8 cellular contexts compared by ENCODE assay signal in genomic region chr6:31203345-31203979, GRCh38. TPM values are rescaled to one million over a fixed set of nuclear protein-coding genes. Genes with fewer than 3 reads are reported as not detected.
DNase-seq lines count a peak whose midpoint lies in the region; ATAC-seq, FAIRE-seq and TF ChIP-seq lines count a peak whose summit lies in the region.

No MANE protein-coding gene starts in this region.

- 12 to 13% methylated on average over 5 of the region's 5 CpGs for WGBS in pancreas, 2 donors

- no peaks in the 10 kb centered on the region for H4K20me1 ChIP-seq in endothelial cell of umbilical vein (replicated peaks; ENCODE audit: control insufficient read depth, extremely low read depth, insufficient read depth, low read length)

- H2AFZ ChIP-seq in endothelial cell of umbilical vein (ENCODE audit: low read depth, low read length): no peak overlapping the region

- no peaks in the 10 kb centered on the region for H3K36me3 ChIP-seq in endothelial cell of umbilical vein (ENCODE audit: control insufficient read depth in 2 of 2, extremely low read depth in 1 of 2, insufficient read depth in 2 of 2, low read length in 2 of 2)
- H3K36me3 ChIP-seq in pancreas: no peaks in the 10 kb centered on the region

- H3K4me1 ChIP-seq in endothelial cell of umbilical vein (ENCODE audit: control insufficient read depth, extremely low read depth, insufficient read depth, low read length): peaks cover 14% of the 10 kb centered on the region
- peaks cover 7 to 26% (median 21%) of the 10 kb centered on the region in 3 donors for H3K4me1 ChIP-seq in pancreas

- TF ChIP-seq POLR2A in endothelial cell of umbilical vein (IDR thresholded peaks at IDR 0.05; ENCODE audit: low read depth, low read length): no peak

- H3K79me2 ChIP-seq in endothelial cell of umbilical vein (ENCODE audit: control insufficient read depth, insufficient read depth, low read length): peaks cover 3% of the 10 kb centered on the region

- no peaks in the 10 kb centered on the region for H3K27me3 ChIP-seq in endothelial cell of umbilical vein (ENCODE audit: control insufficient read depth in 2 of 2, insufficient read depth in 2 of 2, low read length in 2 of 2)
- H3K27me3 ChIP-seq in pancreas: no peaks in the 10 kb centered on the region

- H3K9ac ChIP-seq in endothelial cell of umbilical vein (replicated peaks; ENCODE audit: extremely low read depth, insufficient read depth, low read length): peak overlapping the region; percentile 26

- POLR2A ChIA-PET in endothelial cell of umbilical vein (lab: Charles Lee): no interaction called here

- CTCF ChIA-PET in endothelial cell of umbilical vein (lab: Charles Lee): interaction anchor here (0.9 to 15.1 kb wide), 2 partner anchors 11 to 163 kb away, joined by 4 to 233 read pairs; no protein-coding TSS in a partner anchor

- TF ChIP-seq CTCF in endothelial cell of umbilical vein (IDR thresholded peaks at IDR 0.05; ENCODE audit: extremely low read depth in 1 of 2, insufficient read depth in 1 of 2, low read depth in 1 of 2, low read length in 2 of 2): no peak
- TF ChIP-seq CTCF in pancreas (IDR thresholded peaks at IDR 0.05): no peak

- no peaks in the 10 kb centered on the region for H3K9me1 ChIP-seq in endothelial cell of umbilical vein (replicated peaks; ENCODE audit: control insufficient read depth, extremely low read depth, insufficient read depth, low read length)

- H3K27ac ChIP-seq in endothelial cell of umbilical vein (ENCODE audit: insufficient read depth, low read depth, low read length) (peak overlapping the region; percentile 54), pancreas (peak overlapping the region; percentile 56 to 97 (median 87))

- peak; percentile 44 for ATAC-seq in HG03095 (IDR thresholded peaks at IDR 0.05; ENCODE audit: unreplicated experiment)
- ATAC-seq in pancreas: peak; percentile 85 to 90 (median 88)

- no peaks in the 10 kb centered on the region for H3K9me3 ChIP-seq in endothelial cell of umbilical vein (replicated peaks; ENCODE audit: control insufficient read depth, insufficient read depth, low read length)
- H3K9me3 ChIP-seq in pancreas: no peaks in the 10 kb centered on the region

- FAIRE-seq in endothelial cell of umbilical vein (lab: Jason Lieb, UNC) (no peak), pancreas (lab: Jason Lieb, UNC) (no peak)

- intact Hi-C loops in endothelial cell of umbilical vein (cut with micrococcal nuclease): no loop called here
- intact Hi-C loops in pancreas (cut with DNase I): no loop called here

- peak; percentile 48 for DNase-seq in activated gamma-delta T cell treated with Interleukin-2 at 50 U/mL for 16 hours
- no peak for DNase-seq in activated gamma-delta T cell (lab: John Stamatoyannopoulos, UW)
- DNase-seq in NCI-H226: peak; percentile 69
- DNase-seq in activated CD4-positive, alpha-beta T cell treated with anti-CD3 and anti-CD28 coated beads, Interleukin-2, amount 50 U/mL, for 48 hours: peak; percentile 54 to 65
- no peak for DNase-seq in endothelial cell of umbilical vein (ENCODE audit: low read depth, low spot score)
- no peak for DNase-seq in pancreas
- DNase-seq in NCI-H1694 treated with DMSO at 0.1 percent for 48 hours (lab: John Stamatoyannopoulos, UW): no peak

- H3K4me2 ChIP-seq in endothelial cell of umbilical vein (ENCODE audit: insufficient read depth, low read length): peak overlapping the region; percentile 88

- dilution Hi-C loops in endothelial cell of umbilical vein (cut with MboI; ENCODE audit: extremely low pct_ligation_motif_present, low sequenced_read_pairs): no loop called here

- H3K4me3 ChIP-seq in endothelial cell of umbilical vein (replicated peaks in 1 of 3; ENCODE audit: insufficient read depth in 1 of 3, low read depth in 1 of 3, low read length in 3 of 3) (peak overlapping the region in 2 of 3 experiments; percentile 49 to 62), pancreas (peak overlapping the region in 2 of 4 donors; percentile 35 to 42)

- BruUV-seq in endothelial cell of umbilical vein (replicated peaks; lab: Mats Ljungman, UMichigan): no TSS peak

TF ChIP-seq in endothelial cell of umbilical vein, 7 proteins besides CTCF, POLR2A, EP300 and RAD21:
- TF ChIP-seq MYC (IDR thresholded peaks at IDR 0.05; ENCODE audit: low read depth, low read length) (no peak), POLR2AphosphoS5 (IDR thresholded peaks at IDR 0.05; ENCODE audit: insufficient read depth, low read depth, low read length) (no peak), GATA2 (IDR thresholded peaks at IDR 0.05; ENCODE audit: insufficient read depth, insufficient read length, low read depth, low read length) (no peak), EZH2 (IDR thresholded peaks at IDR 0.05; ENCODE audit: borderline replicate concordance, low read depth, low read length, severe bottlenecking) (no peak)

RNA-seq across cellular contexts. Expression of gene POU5F1, which starts 33.0 kb away (rescaled TPM):
- not detected in 2 replicates for total RNA-seq in endothelial cell of umbilical vein
- 0.63 and 0.94 TPM in 2 replicates for polyA plus RNA-seq in endothelial cell of umbilical vein
- polyA plus RNA-seq in endothelial cell of umbilical vein (2011; cell fraction: cytosol; rRNA removed): 0.04 TPM in 1 of 2 replicates, not detected in the other
- 0.24 TPM in 1 of 2 replicates, not detected in the other for polyA plus RNA-seq in endothelial cell of umbilical vein (2011; cell fraction: nucleus; rRNA removed)
- polyA plus RNA-seq in endothelial cell of umbilical vein (2012): 0.22 and 0.33 TPM in 2 replicates
- polyA minus RNA-seq in endothelial cell of umbilical vein: 0.85 TPM in 1 of 2 replicates, not detected in the other
- polyA minus RNA-seq in endothelial cell of umbilical vein (2011; cell fraction: cytosol; rRNA and poly(A)+ RNA removed): not detected
- polyA minus RNA-seq in endothelial cell of umbilical vein (2011; cell fraction: nucleus; rRNA and poly(A)+ RNA removed): not detected in 2 replicates
- 10 to 100 TPM in 1 of 6 donors, 1 to 10 TPM in 5; 1.1 to 23.6 (median 3.2) TPM for total RNA-seq in pancreas
- polyA plus RNA-seq in pancreas: 10 to 100 TPM in 1 of 2 donors, 1 to 10 TPM in 1; 8.6 to 32.1 TPM

RNA-seq across cellular contexts. Expression of gene TCF19, which starts 45.1 kb away (rescaled TPM):
- total RNA-seq in endothelial cell of umbilical vein (28.0 and 31.7 TPM in 2 replicates), pancreas (1 to 10 TPM in 5 of 6 donors, under 1 TPM in 1; 0.83 to 2.4 (median 1.8) TPM)
- polyA plus RNA-seq in endothelial cell of umbilical vein (13.9 and 14.5 TPM in 2 replicates), pancreas (1 to 10 TPM; 1.9 to 3.4 TPM)
- 17.9 and 18.4 TPM in 2 replicates for polyA plus RNA-seq in endothelial cell of umbilical vein (2011; cell fraction: cytosol; rRNA removed)
- 18.3 and 23.7 TPM in 2 replicates for polyA plus RNA-seq in endothelial cell of umbilical vein (2011; cell fraction: nucleus; rRNA removed)
- 8.6 and 18.4 TPM in 2 replicates for polyA plus RNA-seq in endothelial cell of umbilical vein (2012)
- 10.4 and 12.6 TPM in 2 replicates for polyA minus RNA-seq in endothelial cell of umbilical vein
- polyA minus RNA-seq in endothelial cell of umbilical vein (2011; cell fraction: cytosol; rRNA and poly(A)+ RNA removed): 19.5 TPM
- 5.6 and 6.6 TPM in 2 replicates for polyA minus RNA-seq in endothelial cell of umbilical vein (2011; cell fraction: nucleus; rRNA and poly(A)+ RNA removed)

RNA-seq across cellular contexts. Expression of gene CCHCR1, which starts 45.9 kb away (rescaled TPM):
- total RNA-seq in endothelial cell of umbilical vein: 22.9 and 23.2 TPM in 2 replicates
- polyA plus RNA-seq in endothelial cell of umbilical vein: 12.0 and 12.8 TPM in 2 replicates
- polyA plus RNA-seq in endothelial cell of umbilical vein (2011; cell fraction: cytosol; rRNA removed): 15.1 and 16.7 TPM in 2 replicates
- polyA plus RNA-seq in endothelial cell of umbilical vein (2011; cell fraction: nucleus; rRNA removed): 46.6 and 48.1 TPM in 2 replicates
- polyA plus RNA-seq in endothelial cell of umbilical vein (2012): 14.3 and 15.9 TPM in 2 replicates
- polyA minus RNA-seq in endothelial cell of umbilical vein: 11.4 and 12.8 TPM in 2 replicates
- polyA minus RNA-seq in endothelial cell of umbilical vein (2011; cell fraction: cytosol; rRNA and poly(A)+ RNA removed): 9.7 TPM
- 11.2 and 15.5 TPM in 2 replicates for polyA minus RNA-seq in endothelial cell of umbilical vein (2011; cell fraction: nucleus; rRNA and poly(A)+ RNA removed)
- 10 to 100 TPM in 5 of 6 donors, 1 to 10 TPM in 1; 6.7 to 19.3 (median 11.3) TPM for total RNA-seq in pancreas
- 10 to 100 TPM; 22.3 to 27.0 TPM for polyA plus RNA-seq in pancreas

Comparison
In these comparisons a context has a peak if more than half of its experiments do, and no peak if none do; other contexts are left out.
1. DNase-seq: peak in activated gamma-delta T cell treated with Interleukin-2 at 50 U/mL for 16 hours (single experiment), NCI-H226 (single experiment) and activated CD4-positive, alpha-beta T cell treated with anti-CD3 and anti-CD28 coated beads, Interleukin-2, amount 50 U/mL, for 48 hours (2 of 2); none in activated gamma-delta T cell (single experiment), endothelial cell of umbilical vein (single experiment), pancreas (0 of 6) and NCI-H1694 treated with DMSO at 0.1 percent for 48 hours (single experiment).